ENCODE assay signal across 9 cellular contexts in genomic region chr17:46769531-46770438, GRCh38. TPM values are rescaled to one million over a fixed set of nuclear protein-coding genes. Genes with fewer than 3 reads are reported as not detected.
DNase-seq lines count a peak whose midpoint lies in the region; ATAC-seq and TF ChIP-seq lines count a peak whose summit lies in the region.
"Had no signal": no experiment of that assay in that cellular context is flagged by ENCODE, and none has a peak within 500 bp of the region (broad histone marks: within the 10 kb centered on the region; RNA-seq: fewer than 3 reads in every experiment).

No MANE protein-coding gene starts in this region.

- H3K4me3 ChIP-seq in suprapubic skin, result peak overlapping the region; percentile 33

- peaks cover 16% of the 10 kb centered on the region for H3K4me1 Mint-ChIP-seq in activated T-cell treated with anti-CD3 and anti-CD28 coated beads, Interleukin-2, amount 50 U/mL, for 4 hours (ENCODE audit: low read depth)
- peaks cover 10% of the 10 kb centered on the region for H3K4me1 Mint-ChIP-seq in activated naive CD8-positive, alpha-beta T cell (ENCODE audit: low read depth)
- H3K4me1 Mint-ChIP-seq in memory B cell, result peaks cover 14% of the 10 kb centered on the region

- no peak for DNase-seq in activated T-cell treated with anti-CD3 and anti-CD28 coated beads, Interleukin-2, amount 50 U/mL, for 4 hours
- no peak for DNase-seq in activated T-cell treated with anti-CD3 and anti-CD28 coated beads for 4 hours
- no peak for DNase-seq in memory B cell (ENCODE audit: low spot score in 2 of 2)
- peak; percentile 61 to 76 for DNase-seq in suprapubic skin (ENCODE audit: low spot score in 2 of 2)
- DNase-seq in NOMO-1 (lab: John Stamatoyannopoulos, UW; ENCODE audit: unreplicated experiment in 2 of 2), result no peak
- DNase-seq in dedifferentiated amniotic fluid mesenchymal stem cell (ENCODE audit: extremely low spot score), result no peak
- no peak for DNase-seq in stimulated activated naive CD4-positive, alpha-beta T cell treated with Interleukin-2 at 50 U/mL for 16 hours (lab: John Stamatoyannopoulos, UW)
- DNase-seq: NCI-H2081 treated with DMSO at 0.1 percent for 48 hours had no signal

- H3K9me3 Mint-ChIP-seq in activated T-cell treated with anti-CD3 and anti-CD28 coated beads, Interleukin-2, amount 50 U/mL, for 4 hours, result no peaks in the 10 kb centered on the region
- no peaks in the 10 kb centered on the region for H3K9me3 Mint-ChIP-seq in activated naive CD8-positive, alpha-beta T cell (ENCODE audit: low read depth)
- H3K9me3 Mint-ChIP-seq in memory B cell, result no peaks in the 10 kb centered on the region

- peaks cover 35% of the 10 kb centered on the region for H3K4me1 ChIP-seq in suprapubic skin

- peak in 1 of 2 donors; percentile 7 for ATAC-seq in activated T-cell treated with anti-CD3 and anti-CD28 coated beads, Interleukin-2, amount 50 U/mL, for 4 hours
- ATAC-seq in memory B cell (ENCODE audit: low read depth), result no peak

- 45% methylated on average over 42 of the region's 56 CpGs for WGBS in suprapubic skin

- TF ChIP-seq POLR2A in suprapubic skin (IDR thresholded peaks at IDR 0.05), result no peak

- H3K9me3 ChIP-seq in suprapubic skin, result no peaks in the 10 kb centered on the region

- peaks cover 40% of the 10 kb centered on the region for H3K27me3 Mint-ChIP-seq in activated T-cell treated with anti-CD3 and anti-CD28 coated beads, Interleukin-2, amount 50 U/mL, for 4 hours (ENCODE audit: low read depth)
- H3K27me3 Mint-ChIP-seq in activated naive CD8-positive, alpha-beta T cell, result peaks cover 6% of the 10 kb centered on the region
- H3K27me3 Mint-ChIP-seq in memory B cell, result no peaks in the 10 kb centered on the region

- no peak overlapping the region for H3K27ac ChIP-seq in suprapubic skin

- no peaks in the 10 kb centered on the region for H3K27me3 ChIP-seq in suprapubic skin

- no peak overlapping the region for H3K27ac Mint-ChIP-seq in activated naive CD8-positive, alpha-beta T cell
- no peak overlapping the region for H3K27ac Mint-ChIP-seq in memory B cell

- no peaks in the 10 kb centered on the region for H3K36me3 Mint-ChIP-seq in activated T-cell treated with anti-CD3 and anti-CD28 coated beads, Interleukin-2, amount 50 U/mL, for 4 hours (ENCODE audit: insufficient read depth)
- H3K36me3 Mint-ChIP-seq in activated naive CD8-positive, alpha-beta T cell, result no peaks in the 10 kb centered on the region
- H3K36me3 Mint-ChIP-seq in memory B cell, result no peaks in the 10 kb centered on the region

- no peak for TF ChIP-seq CTCF in suprapubic skin (IDR thresholded peaks at IDR 0.05)

- peak overlapping the region; percentile 60 for H3K4me3 Mint-ChIP-seq in activated T-cell treated with anti-CD3 and anti-CD28 coated beads, Interleukin-2, amount 50 U/mL, for 4 hours
- H3K4me3 Mint-ChIP-seq in activated naive CD8-positive, alpha-beta T cell, result peak overlapping the region; percentile 67
- peak overlapping the region; percentile 73 for H3K4me3 Mint-ChIP-seq in memory B cell

- no peaks in the 10 kb centered on the region for H3K36me3 ChIP-seq in suprapubic skin

- no peak for TF ChIP-seq EP300 in suprapubic skin (IDR thresholded peaks at IDR 0.05)

RNA-seq across cellular contexts. Expression of gene WNT3, which starts 48.7 kb away (rescaled TPM):
- total RNA-seq in activated T-cell treated with anti-CD3 and anti-CD28 coated beads, Interleukin-2, amount 50 U/mL, for 4 hours, result under 1 TPM in 1 of 3 donors, not detected in 2; 0.08 TPM
- total RNA-seq in suprapubic skin, result 10 to 100 TPM; 39.3 to 84.9 (median 61.7) TPM

Comparison
In these comparisons a context has a peak if more than half of its experiments do, and no peak if none do; other contexts are left out.
1. DNase-seq: peak in suprapubic skin (2 of 2); none in activated T-cell treated with anti-CD3 and anti-CD28 coated beads, Interleukin-2, amount 50 U/mL, for 4 hours (single experiment), activated T-cell treated with anti-CD3 and anti-CD28 coated beads for 4 hours (single experiment), memory B cell (0 of 2), NOMO-1 (0 of 2), dedifferentiated amniotic fluid mesenchymal stem cell (single experiment) and stimulated activated naive CD4-positive, alpha-beta T cell treated with Interleukin-2 at 50 U/mL for 16 hours (single experiment).
2. RNA of gene WNT3, which starts 48.7 kb away (total RNA-seq): 39.3 to 84.9 TPM in suprapubic skin; 0.08 TPM in activated T-cell treated with anti-CD3 and anti-CD28 coated beads, Interleukin-2, amount 50 U/mL, for 4 hours; every median in the first group is over 10 times any median in the second.
3. Peak in every context shown above with its lines, with median percentiles within 50 percentile points of each other: H3K4me3 Mint-ChIP-seq.